In genomic region chr15:52137432-52138357, GRCh38 we compare ENCODE assay signal across 1 cellular context.
A peak's percentile ranks its signal among the peaks of the same experiment; 100 is the strongest.
TF ChIP-seq lines count a peak whose summit lies in the region.

No MANE protein-coding gene starts in this region.

TF ChIP-seq in K562, 482 proteins besides CTCF, POLR2A, EP300 and RAD21 (continued from another document):
- TF ChIP-seq, protein P1, sequence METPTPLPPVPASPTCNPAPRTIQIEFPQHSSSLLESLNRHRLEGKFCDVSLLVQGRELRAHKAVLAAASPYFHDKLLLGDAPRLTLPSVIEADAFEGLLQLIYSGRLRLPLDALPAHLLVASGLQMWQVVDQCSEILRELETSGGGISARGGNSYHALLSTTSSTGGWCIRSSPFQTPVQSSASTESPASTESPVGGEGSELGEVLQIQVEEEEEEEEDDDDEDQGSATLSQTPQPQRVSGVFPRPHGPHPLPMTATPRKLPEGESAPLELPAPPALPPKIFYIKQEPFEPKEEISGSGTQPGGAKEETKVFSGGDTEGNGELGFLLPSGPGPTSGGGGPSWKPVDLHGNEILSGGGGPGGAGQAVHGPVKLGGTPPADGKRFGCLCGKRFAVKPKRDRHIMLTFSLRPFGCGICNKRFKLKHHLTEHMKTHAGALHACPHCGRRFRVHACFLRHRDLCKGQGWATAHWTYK (CRISPR knock-in tag; IDR thresholded peaks at IDR 0.05): peak; percentile 73; the same call in 1 of the 2 replicates
- peak in 1 of 2 experiments; percentile 26; a peak in 1 of 4 replicates for TF ChIP-seq ARNT (IDR thresholded peaks at IDR 0.05)
- peak; percentile 89 for TF ChIP-seq TRIM24 (IDR thresholded peaks at IDR 0.05)
- TF ChIP-seq CEBPG (CRISPR knock-in tag; IDR thresholded peaks at IDR 0.05): peak; percentile 72; the same call in 1 of the 2 replicates
- TF ChIP-seq CEBPG (tag; conservative IDR thresholded peaks at IDR 0.05 in 1 of 2, IDR thresholded peaks at IDR 0.05 in 1 of 2): peak; percentile 40 to 47; a peak in 3 of 4 replicates
- TF ChIP-seq ZNF134 (CRISPR knock-in tag; conservative IDR thresholded peaks at IDR 0.05): 0 out of 2 replicates have a peak, but pooled peaks have one; percentile 9
- no peak for TF ChIP-seq HMGN3 (IDR thresholded peaks at IDR 0.05; ENCODE audit: borderline replicate concordance, extremely low read depth, insufficient read length, low read depth, low read length)
- TF ChIP-seq FOXA3 (CRISPR knock-in tag; conservative IDR thresholded peaks at IDR 0.05 in 1 of 2, IDR thresholded peaks at IDR 0.05 in 1 of 2): 0 out of 4 replicates have a peak, but pooled peaks of 1 of the 2 experiments have one; percentile 34
- TF ChIP-seq TAL1 (IDR thresholded peaks at IDR 0.05): peak; percentile 84
- no peak for TF ChIP-seq TBL1XR1 (IDR thresholded peaks at IDR 0.05; ENCODE audit: low read length in 2 of 2)
- TF ChIP-seq CHD1 (IDR thresholded peaks at IDR 0.05; ENCODE audit: low read length): no peak
- TF ChIP-seq, protein P2, sequence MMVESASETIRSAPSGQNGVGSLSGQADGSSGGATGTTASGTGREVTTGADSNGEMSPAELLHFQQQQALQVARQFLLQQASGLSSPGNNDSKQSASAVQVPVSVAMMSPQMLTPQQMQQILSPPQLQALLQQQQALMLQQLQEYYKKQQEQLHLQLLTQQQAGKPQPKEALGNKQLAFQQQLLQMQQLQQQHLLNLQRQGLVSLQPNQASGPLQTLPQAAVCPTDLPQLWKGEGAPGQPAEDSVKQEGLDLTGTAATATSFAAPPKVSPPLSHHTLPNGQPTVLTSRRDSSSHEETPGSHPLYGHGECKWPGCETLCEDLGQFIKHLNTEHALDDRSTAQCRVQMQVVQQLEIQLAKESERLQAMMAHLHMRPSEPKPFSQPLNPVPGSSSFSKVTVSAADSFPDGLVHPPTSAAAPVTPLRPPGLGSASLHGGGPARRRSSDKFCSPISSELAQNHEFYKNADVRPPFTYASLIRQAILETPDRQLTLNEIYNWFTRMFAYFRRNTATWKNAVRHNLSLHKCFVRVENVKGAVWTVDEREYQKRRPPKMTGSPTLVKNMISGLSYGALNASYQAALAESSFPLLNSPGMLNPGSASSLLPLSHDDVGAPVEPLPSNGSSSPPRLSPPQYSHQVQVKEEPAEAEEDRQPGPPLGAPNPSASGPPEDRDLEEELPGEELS (CRISPR knock-in tag; IDR thresholded peaks at IDR 0.05; ENCODE audit: borderline replicate concordance): no peak
- TF ChIP-seq CTBP1 (IDR thresholded peaks at IDR 0.05; ENCODE audit: borderline replicate concordance): peak; percentile 89
- TF ChIP-seq HDAC1 (IDR thresholded peaks at IDR 0.05): peak in 1 of 2 experiments; percentile 51; a peak in 2 of 4 replicates
- TF ChIP-seq RNF2 (IDR thresholded peaks at IDR 0.05): peak; percentile 35; the same call in 1 of the 2 replicates
- TF ChIP-seq PHF20 (IDR thresholded peaks at IDR 0.05; ENCODE audit: partially characterized antibody): peak; percentile 12
- 0 out of 4 replicates have a peak, but pooled peaks have one; percentile 50 to 53 for TF ChIP-seq FOXK2 (conservative IDR thresholded peaks at IDR 0.05 in 1 of 2, IDR thresholded peaks at IDR 0.05 in 1 of 2; ENCODE audit: low read depth in 2 of 2)
- TF ChIP-seq PML (IDR thresholded peaks at IDR 0.05; ENCODE audit: low read length): peak; percentile 77; the same call in 1 of the 2 replicates
- 0 out of 2 replicates have a peak, but pooled peaks have one; percentile 27 for TF ChIP-seq MTA3 (IDR thresholded peaks at IDR 0.05; ENCODE audit: borderline replicate concordance)
- peak; percentile 88 for TF ChIP-seq CBFA2T3 (IDR thresholded peaks at IDR 0.05)
- peak; percentile 92 for TF ChIP-seq GATA2 (CRISPR knock-in tag; IDR thresholded peaks at IDR 0.05)
- TF ChIP-seq RFX7 (CRISPR knock-in tag; IDR thresholded peaks at IDR 0.05): no peak
- TF ChIP-seq MAZ (CRISPR knock-in tag; conservative IDR thresholded peaks at IDR 0.05 in 1 of 2, IDR thresholded peaks at IDR 0.05 in 1 of 2): peak in 1 of 2 experiments; percentile 23; a peak in 1 of 4 replicates
- 0 out of 2 replicates have a peak, but pooled peaks have one; percentile 38 for TF ChIP-seq ZNF324 (CRISPR knock-in tag; IDR thresholded peaks at IDR 0.05)
- peak; percentile 83 for TF ChIP-seq KLF16 (IDR thresholded peaks at IDR 0.05)
- TF ChIP-seq CCNT2 (IDR thresholded peaks at IDR 0.05; ENCODE audit: borderline replicate concordance, extremely low read depth, insufficient read length, low read depth, low read length): peak; percentile 42
- 0 out of 2 replicates have a peak, but pooled peaks have one; percentile 20 for TF ChIP-seq LEF1 (IDR thresholded peaks at IDR 0.05)
- TF ChIP-seq TEAD1 (CRISPR knock-in tag; IDR thresholded peaks at IDR 0.05): no peak
- TF ChIP-seq SP1 (CRISPR knock-in tag; IDR thresholded peaks at IDR 0.05): peak; percentile 60; the same call in 1 of the 2 replicates
- TF ChIP-seq GABPB1 (CRISPR knock-in tag; IDR thresholded peaks at IDR 0.05): peak; percentile 59; the same call in 1 of the 2 replicates
- 0 out of 2 replicates have a peak, but pooled peaks have one; percentile 15 for TF ChIP-seq THRB (CRISPR knock-in tag; conservative IDR thresholded peaks at IDR 0.05)
- TF ChIP-seq STAT5A (IDR thresholded peaks at IDR 0.05; ENCODE audit: borderline replicate concordance, low read length): peak; percentile 30; the same call in 1 of the 2 replicates
- TF ChIP-seq ZNF395 (CRISPR knock-in tag; IDR thresholded peaks at IDR 0.05): no peak
- TF ChIP-seq NCOR1 (IDR thresholded peaks at IDR 0.05): peak; percentile 73
- peak; percentile 26; the same call in 1 of the 2 replicates for TF ChIP-seq ZEB2 (IDR thresholded peaks at IDR 0.05)
- peak; percentile 57; the same call in 1 of the 2 replicates for TF ChIP-seq ESRRA (IDR thresholded peaks at IDR 0.05; ENCODE audit: borderline replicate concordance, low read depth)
- TF ChIP-seq, protein P3, sequence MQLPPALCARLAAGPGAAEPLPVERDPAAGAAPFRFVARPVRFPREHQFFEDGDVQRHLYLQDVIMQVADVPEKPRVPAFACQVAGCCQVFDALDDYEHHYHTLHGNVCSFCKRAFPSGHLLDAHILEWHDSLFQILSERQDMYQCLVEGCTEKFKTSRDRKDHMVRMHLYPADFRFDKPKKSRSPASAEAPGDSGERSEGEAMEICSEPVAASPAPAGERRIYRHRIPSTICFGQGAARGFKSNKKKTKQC (CRISPR knock-in tag; IDR thresholded peaks at IDR 0.05): no peak
- TF ChIP-seq TCF3 (CRISPR knock-in tag; IDR thresholded peaks at IDR 0.05): peak; percentile 96
- TF ChIP-seq ZNF57 (CRISPR knock-in tag; IDR thresholded peaks at IDR 0.05): no peak
- peak; percentile 47 for TF ChIP-seq NFIC (IDR thresholded peaks at IDR 0.05)
